22 cellular contexts compared by ENCODE assay signal in the genomic region with DNA sequence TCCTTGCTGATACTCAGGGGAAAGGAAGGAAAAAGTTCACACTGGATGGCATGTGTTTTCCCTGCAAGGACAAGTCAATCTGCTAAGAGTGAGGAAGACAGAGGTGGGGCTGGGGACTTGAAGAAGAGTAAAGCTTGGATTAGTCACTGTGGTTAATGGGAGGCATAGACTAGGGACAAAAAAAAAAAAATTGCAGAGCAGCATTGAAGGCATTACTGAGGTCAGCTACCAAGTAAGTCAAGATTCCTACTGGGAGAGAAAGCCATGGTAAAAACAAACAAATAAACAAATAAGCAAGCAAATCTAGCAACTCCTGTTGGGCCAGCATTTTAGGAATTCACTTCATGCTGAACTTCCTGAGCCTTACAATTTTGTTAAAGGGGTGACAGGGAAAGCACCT. TPM values are rescaled to one million over a fixed set of nuclear protein-coding genes. Genes with fewer than 3 reads are reported as not detected.
"Had no signal": no experiment of that assay in that cellular context is flagged by ENCODE, and none has a peak within 500 bp of the region (broad histone marks: within the 10 kb centered on the region; RNA-seq: fewer than 3 reads in every experiment).

No MANE protein-coding gene starts in this region.

- H3K27ac ChIP-seq: upper lobe of right lung had no signal

- H3K4me1 ChIP-seq: upper lobe of right lung had no signal

- ATAC-seq: activated naive CD8-positive, alpha-beta T cell treated with anti-CD3 and anti-CD28 coated beads, Interleukin-2, amount 50 U/mL, for 24 hours; esophagus mucosa; left lobe of liver; natural killer cell; stimulated activated naive CD8-positive, alpha-beta T cell treated with anti-CD3 and anti-CD28 coated beads, Interleukin-15, Interleukin-2, amounts not matched to agents 100 U/mL and 50 U/mL, for 24 hours; upper lobe of right lung had no signal

- H3K27me3 ChIP-seq: upper lobe of right lung had no signal

- DNase-seq: activated CD4-positive, alpha-beta memory T cell treated with anti-CD3 and anti-CD28 coated beads for 36 hours; activated CD4-positive, alpha-beta T cell treated with anti-CD3 and anti-CD28 coated beads for 4 hours; activated CD4-positive, CD25-positive, alpha-beta regulatory T cell; activated effector memory CD4-positive, alpha-beta T cell treated with anti-CD3 and anti-CD28 coated beads, Interleukin-2, amount 50 U/mL, for 16 hours; activated naive CD4-positive, alpha-beta T cell treated with anti-CD3 and anti-CD28 coated beads, Interleukin-2, amount 50 U/mL, for 16 hours; activated naive CD8-positive, alpha-beta T cell treated with anti-CD3 and anti-CD28 coated beads, Interleukin-2, amount 50 U/mL, for 24 hours; caudate nucleus; effector CD4-positive, alpha-beta T cell; head of caudate nucleus; midbrain; natural killer cell; stimulated activated CD4-positive, alpha-beta T cell treated with anti-CD3 and anti-CD28 coated beads, Interleukin-4, amount 100 ng/mL, for 4 hours; stimulated activated naive CD8-positive, alpha-beta T cell treated with anti-CD3 and anti-CD28 coated beads, Interleukin-15, Interleukin-2, amounts not matched to agents 100 U/mL and 50 U/mL, for 24 hours; T1000; upper lobe of right lung had no signal

- H3K4me3 ChIP-seq: lung, upper lobe of right lung had no signal

- H3K36me3 Mint-ChIP-seq: activated CD4-positive, alpha-beta memory T cell treated with anti-CD3 and anti-CD28 coated beads for 36 hours; brain; natural killer cell had no signal

- H3K27me3 Mint-ChIP-seq: brain, progenitor cell of endocrine pancreas had no signal

- H3K9me3 Mint-ChIP-seq: activated CD4-positive, alpha-beta memory T cell treated with anti-CD3 and anti-CD28 coated beads for 36 hours; activated naive CD8-positive, alpha-beta T cell treated with anti-CD3 and anti-CD28 coated beads, Interleukin-2, amount 50 U/mL, for 24 hours; dendritic cell treated with granulocyte-macrophage colony-stimulating factor and Interleukin-4, amounts not matched to agents 40 ng/mL and 50 ng/mL, for 4 days; natural killer cell; T-helper 1 cell treated with Interleukin-12 subunit alpha and Interleukin-12 subunit beta and Interleukin-4 antibody, amounts not matched to agents 30 μg/mL and 1 μg/mL, for 36 hours had no signal

- H3K36me3 ChIP-seq: upper lobe of right lung had no signal

- H3K9me3 ChIP-seq: upper lobe of right lung had no signal

- H3K4me3 Mint-ChIP-seq: activated CD4-positive, alpha-beta memory T cell treated with anti-CD3 and anti-CD28 coated beads for 36 hours; activated naive CD8-positive, alpha-beta T cell treated with anti-CD3 and anti-CD28 coated beads, Interleukin-2, amount 50 U/mL, for 24 hours; brain; dendritic cell treated with granulocyte-macrophage colony-stimulating factor and Interleukin-4, amounts not matched to agents 40 ng/mL and 50 ng/mL, for 4 days; natural killer cell; T-helper 1 cell treated with Interleukin-12 subunit alpha and Interleukin-12 subunit beta and Interleukin-4 antibody, amounts not matched to agents 30 μg/mL and 1 μg/mL, for 36 hours had no signal

- H3K27ac Mint-ChIP-seq: activated CD4-positive, alpha-beta memory T cell treated with anti-CD3 and anti-CD28 coated beads for 36 hours; activated naive CD8-positive, alpha-beta T cell treated with anti-CD3 and anti-CD28 coated beads, Interleukin-2, amount 50 U/mL, for 24 hours; brain; dendritic cell treated with granulocyte-macrophage colony-stimulating factor and Interleukin-4, amounts not matched to agents 40 ng/mL and 50 ng/mL, for 4 days; natural killer cell; progenitor cell of endocrine pancreas; T-helper 1 cell treated with Interleukin-12 subunit alpha and Interleukin-12 subunit beta and Interleukin-4 antibody, amounts not matched to agents 30 μg/mL and 1 μg/mL, for 36 hours had no signal

- H3K4me1 Mint-ChIP-seq: activated naive CD8-positive, alpha-beta T cell treated with anti-CD3 and anti-CD28 coated beads, Interleukin-2, amount 50 U/mL, for 24 hours; brain; natural killer cell had no signal

RNA-seq across cellular contexts. Expression of a gene that starts 58.2 kb away (rescaled TPM):
- total RNA-seq: activated CD4-positive, alpha-beta memory T cell treated with anti-CD3 and anti-CD28 coated beads for 36 hours had no signal
